ENCODE assay signal across 10 cellular contexts in the genomic region with DNA sequence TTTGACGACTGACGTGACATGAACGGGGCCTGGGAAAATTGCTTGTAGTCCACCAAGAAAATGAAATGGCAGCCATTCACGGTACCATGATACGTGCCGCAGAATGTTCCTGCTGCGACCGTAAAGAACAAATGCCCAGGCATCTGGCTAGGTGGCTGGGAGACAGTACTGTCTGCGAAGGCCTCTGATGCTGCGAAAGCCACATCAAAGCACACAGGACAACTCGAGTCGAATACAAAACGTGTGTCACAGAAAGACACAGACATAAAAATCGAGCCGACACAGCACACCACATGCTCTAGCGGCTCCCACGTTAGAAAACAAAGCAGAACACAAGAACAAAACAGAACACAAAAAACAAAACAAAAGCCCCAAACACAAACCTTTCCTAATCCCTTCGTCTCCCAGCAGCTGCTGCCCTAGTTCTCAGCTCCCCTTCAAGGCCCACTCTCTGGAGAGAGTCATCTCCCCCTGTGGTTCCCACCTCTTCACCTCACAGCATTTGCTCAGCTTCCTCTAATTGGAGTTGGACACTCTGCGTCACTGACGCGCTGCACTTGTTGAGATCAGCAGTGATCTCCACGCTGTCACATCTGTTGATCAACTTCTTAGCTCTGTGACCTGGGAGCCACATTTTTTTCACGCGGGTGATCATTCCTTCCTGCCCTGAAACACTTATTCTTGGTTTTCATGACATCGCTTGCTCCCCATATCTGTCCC.
DNase-seq lines count a peak whose midpoint lies in the region; ATAC-seq and TF ChIP-seq lines count a peak whose summit lies in the region.
"Had no signal": no experiment of that assay in that cellular context is flagged by ENCODE, and none has a peak within 500 bp of the region (broad histone marks: within the 10 kb centered on the region; RNA-seq: fewer than 3 reads in every experiment).

No MANE protein-coding gene starts in this region.

- H3K4me1 ChIP-seq in mucosa of descending colon (ENCODE audit: low read depth): no peaks in the 10 kb centered on the region
- H3K4me1 ChIP-seq: uterus had no signal

- H3K9me3 ChIP-seq in T-helper 17 cell (ENCODE audit: control insufficient read depth, low read length, poor library complexity, severe bottlenecking) (no peaks in the 10 kb centered on the region), mucosa of descending colon (no peaks in the 10 kb centered on the region)
- H3K9me3 ChIP-seq: uterus had no signal

- intact Hi-C loops in mucosa of descending colon (cut with DNase I, micrococcal nuclease): no loop called here

- H3K9me3 Mint-ChIP-seq in activated T-cell treated with anti-CD3 and anti-CD28 coated beads, Interleukin-2, amount 50 U/mL, for 4 hours: no peaks in the 10 kb centered on the region

- DNase-seq in T-helper 17 cell: peak in 1 of 3 donors; percentile 40
- peak; percentile 61 for DNase-seq in activated T-cell treated with anti-CD3 and anti-CD28 coated beads, Interleukin-2, amount 50 U/mL, for 4 hours
- no peak for DNase-seq in mucosa of descending colon
- DNase-seq in stimulated activated CD8-positive, alpha-beta memory T cell treated with anti-CD3 and anti-CD28 coated beads, Interleukin-7, amount 100 ng/mL, for 4 hours (ENCODE audit: low read depth in 2 of 2): peak; percentile 57 to 60
- no peak for DNase-seq in cerebellar cortex (ENCODE audit: low spot score)
- DNase-seq in left lobe of liver (ENCODE audit: low spot score): no peak
- DNase-seq in middle frontal gyrus (ENCODE audit: extremely low spot score, low spot score): no peak
- DNase-seq: uterus had no signal

- ATAC-seq in T-helper 17 cell (peak; percentile 93), mucosa of descending colon (peak; percentile 62), left lobe of liver (no peak), GM21737 (IDR thresholded peaks at IDR 0.05; ENCODE audit: unreplicated experiment) (no peak)
- peak; percentile 91 to 96 for ATAC-seq in activated T-cell treated with anti-CD3 and anti-CD28 coated beads, Interleukin-2, amount 50 U/mL, for 4 hours
- ATAC-seq: SK-N-SH treated with all-trans-retinoic acid at 6 μM for 48 hours had no signal

- no peaks in the 10 kb centered on the region for H3K27me3 Mint-ChIP-seq in T-helper 17 cell
- no peaks in the 10 kb centered on the region for H3K27me3 Mint-ChIP-seq in activated T-cell treated with anti-CD3 and anti-CD28 coated beads, Interleukin-2, amount 50 U/mL, for 4 hours (ENCODE audit: low read depth)

- no peak overlapping the region for H3K4me3 ChIP-seq in mucosa of descending colon
- H3K4me3 ChIP-seq: uterus had no signal

- H3K36me3 ChIP-seq in mucosa of descending colon (ENCODE audit: low read depth): peaks cover 3% of the 10 kb centered on the region
- H3K36me3 ChIP-seq: uterus had no signal

- peaks cover 39% of the 10 kb centered on the region for H3K4me1 Mint-ChIP-seq in T-helper 17 cell
- peaks cover 50% of the 10 kb centered on the region for H3K4me1 Mint-ChIP-seq in activated T-cell treated with anti-CD3 and anti-CD28 coated beads, Interleukin-2, amount 50 U/mL, for 4 hours (ENCODE audit: low read depth)

- peak overlapping the region; percentile 90 for H3K27ac Mint-ChIP-seq in T-helper 17 cell

- TF ChIP-seq CTCF in mucosa of descending colon (IDR thresholded peaks at IDR 0.05): no peak

- H3K36me3 Mint-ChIP-seq in T-helper 17 cell (ENCODE audit: low read depth): peaks cover 11% of the 10 kb centered on the region
- H3K36me3 Mint-ChIP-seq in activated T-cell treated with anti-CD3 and anti-CD28 coated beads, Interleukin-2, amount 50 U/mL, for 4 hours (ENCODE audit: insufficient read depth): peaks cover 23% of the 10 kb centered on the region

- H3K4me3 Mint-ChIP-seq in T-helper 17 cell: peak overlapping the region; percentile 82
- peak overlapping the region; percentile 82 for H3K4me3 Mint-ChIP-seq in activated T-cell treated with anti-CD3 and anti-CD28 coated beads, Interleukin-2, amount 50 U/mL, for 4 hours

Comparison
In these comparisons a context has a peak if more than half of its experiments do, and no peak if none do; other contexts are left out.
1. ATAC-seq: peak in T-helper 17 cell (single experiment), activated T-cell treated with anti-CD3 and anti-CD28 coated beads, Interleukin-2, amount 50 U/mL, for 4 hours (2 of 2) and mucosa of descending colon (single experiment); none in left lobe of liver (single experiment) and GM21737 (single experiment).
2. DNase-seq: peak in activated T-cell treated with anti-CD3 and anti-CD28 coated beads, Interleukin-2, amount 50 U/mL, for 4 hours (single experiment) and stimulated activated CD8-positive, alpha-beta memory T cell treated with anti-CD3 and anti-CD28 coated beads, Interleukin-7, amount 100 ng/mL, for 4 hours (2 of 2); none in mucosa of descending colon (0 of 3), cerebellar cortex (single experiment), left lobe of liver (single experiment) and middle frontal gyrus (single experiment).